In the genomic region with DNA sequence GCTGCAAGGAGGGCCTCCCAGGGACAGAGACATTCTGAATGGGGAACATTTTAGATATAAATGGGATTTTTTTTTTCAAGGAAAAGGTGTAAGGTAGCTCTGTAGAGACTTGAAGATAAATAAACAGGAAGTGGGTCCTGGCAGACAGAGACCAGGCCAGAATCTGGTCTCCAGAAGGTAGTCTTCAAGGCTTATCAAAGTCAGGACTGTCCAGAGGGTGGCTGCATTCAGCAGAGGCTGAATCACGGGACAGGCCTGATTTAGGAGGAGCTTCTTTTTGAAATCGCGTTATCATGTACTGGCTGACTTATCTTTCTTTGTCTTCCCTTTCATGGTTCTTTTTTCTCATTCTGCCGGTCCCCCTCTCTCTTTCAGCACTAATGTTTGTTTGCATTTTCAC, we compare ENCODE assay signal across 13 cellular contexts.
"Had no signal": no experiment of that assay in that cellular context is flagged by ENCODE, and none has a peak within 500 bp of the region (broad histone marks: within the 10 kb centered on the region; RNA-seq: fewer than 3 reads in every experiment).

No MANE protein-coding gene starts in this region.

- H3K27me3 ChIP-seq: thyroid gland had no signal

- H3K9me3 ChIP-seq: ascending aorta, esophagus squamous epithelium, heart left ventricle, left lung, pancreas, thyroid gland, uterus had no signal

- H3K36me3 ChIP-seq: ascending aorta, esophagus squamous epithelium, heart left ventricle, left lung, pancreas, thyroid gland, uterus had no signal

- ATAC-seq: heart left ventricle, left lung, pancreas, WTC11 had no signal

- DNase-seq: activated CD4-positive, alpha-beta T cell treated with anti-CD3 and anti-CD28 coated beads for 48 hours; activated naive CD4-positive, alpha-beta T cell; esophagus squamous epithelium; foreskin melanocyte; heart left ventricle; left lung; mesendoderm; pancreas; T-helper 1 cell; thyroid gland; uterus had no signal

- H3K4me3 ChIP-seq: ascending aorta, esophagus squamous epithelium, heart left ventricle, left lung, pancreas, thyroid gland, uterus had no signal

- H3K27ac ChIP-seq: ascending aorta, esophagus squamous epithelium, heart left ventricle, left lung, pancreas, thyroid gland, uterus had no signal

- H3K4me1 ChIP-seq: ascending aorta had no signal
